ENCODE assay signal across 9 cellular contexts in genomic region chr9:110257971-110258370, GRCh38. TPM values are rescaled to one million over a fixed set of nuclear protein-coding genes. Genes with fewer than 3 reads are reported as not detected.
A peak's percentile ranks its signal among the peaks of the same experiment; 100 is the strongest.
DNase-seq lines count a peak whose midpoint lies in the region; ATAC-seq, FAIRE-seq and TF ChIP-seq lines count a peak whose summit lies in the region.
"Had no signal": no experiment of that assay in that cellular context is flagged by ENCODE, and none has a peak within 500 bp of the region (broad histone marks: within the 10 kb centered on the region; RNA-seq: fewer than 3 reads in every experiment).

No MANE protein-coding gene starts in this region.

- FAIRE-seq in GM12891 (lab: Jason Lieb, UNC) (no peak), small intestine (lab: Jason Lieb, UNC) (no peak)

- intact Hi-C loops in left colon (cut with DNase I, micrococcal nuclease), result no loop called here

- POLR2A ChIA-PET in RWPE1 (lab: Yijun Ruan, JAX; ENCODE audit: low non-redundant PET), result interaction anchor here (1.7 kb wide), 1 partner anchor 12 kb away, joined by 7 read pairs; no protein-coding TSS in a partner anchor

- no peak for ATAC-seq in left colon

- H3K4me1 ChIP-seq in small intestine (ENCODE audit: control insufficient read depth in 2 of 2, insufficient read depth in 1 of 2, low read depth in 1 of 2, low read length in 1 of 2), result peaks cover 11 to 15% of the 10 kb centered on the region in 2 donors

- H3K27ac ChIP-seq in RWPE1, result peak overlapping the region; percentile 94
- peak overlapping the region; percentile 99 for H3K27ac ChIP-seq in small intestine (ENCODE audit: low read depth in 1 of 2, low read length in 1 of 2)
- H3K27ac ChIP-seq in WERI-Rb-1, result no peak overlapping the region

- no peaks in the 10 kb centered on the region for H3K9me3 ChIP-seq in small intestine (ENCODE audit: control insufficient read depth, low read depth)
- H3K9me3 ChIP-seq in WERI-Rb-1 (ENCODE audit: severe bottlenecking), result peaks cover 9% of the 10 kb centered on the region

- 50 to 86% (median 52%) methylated on average over 1 of the region's 1 CpG for WGBS in small intestine, 3 donors

- TF ChIP-seq CTCF in RWPE1 (conservative IDR thresholded peaks at IDR 0.05; ENCODE audit: low read depth), result no peak
- no peak for TF ChIP-seq CTCF in WERI-Rb-1 (IDR thresholded peaks at IDR 0.05; ENCODE audit: low read depth, low read length)

- DNase-seq in GM12891 (ENCODE audit: insufficient read length, low spot score) (no peak), RWPE1 (ENCODE audit: low spot score) (no peak), fibroblast of gingiva (ENCODE audit: low read depth) (peak; percentile 1), small intestine (no peak), WERI-Rb-1 (no peak), cortex of kidney (lab: John Stamatoyannopoulos, UW) (no peak), left colon (no peak)

- H3K27me3 ChIP-seq in small intestine (ENCODE audit: control insufficient read depth in 2 of 2, insufficient read depth in 2 of 2, low read length in 2 of 2) (no peaks in the 10 kb centered on the region), WERI-Rb-1 (ENCODE audit: insufficient read depth, low read depth, severe bottlenecking) (peaks cover 32% of the 10 kb centered on the region)

- CTCF ChIA-PET in RWPE1 (lab: Yijun Ruan, JAX), result interaction anchor here (0.6 to 1.8 kb wide), 3 partner anchors 11 to 143 kb away, joined by 3 to 6 read pairs (median 3); no protein-coding TSS in a partner anchor

- H3K4me3 ChIP-seq in small intestine (ENCODE audit: low read depth in 1 of 2, low read length in 2 of 2), result no peak overlapping the region
- H3K4me3 ChIP-seq in WERI-Rb-1 (ENCODE audit: low read depth, low read length), result no peak overlapping the region

- no peaks in the 10 kb centered on the region for H3K36me3 ChIP-seq in small intestine (ENCODE audit: control insufficient read depth in 2 of 2, insufficient read depth in 2 of 2, low read length in 2 of 2)
- no peaks in the 10 kb centered on the region for H3K36me3 ChIP-seq in WERI-Rb-1

- TF ChIP-seq POLR2A in GM12891 (IDR thresholded peaks at IDR 0.05; ENCODE audit: low read depth, low read length), result no peak

TF ChIP-seq in GM12891, 5 proteins besides CTCF, POLR2A, EP300 and RAD21:
- 0 out of 2 replicates have a peak, but pooled peaks have one; percentile 33 for TF ChIP-seq SPI1 (IDR thresholded peaks at IDR 0.05; ENCODE audit: low read depth, low read length)
- no peak for TF ChIP-seq TAF1 (IDR thresholded peaks at IDR 0.05; ENCODE audit: low read depth, low read length)

RNA-seq across cellular contexts. Expression of gene TXN, which starts 1.7 kb away (rescaled TPM):
- 379 TPM for polyA plus RNA-seq in GM12891 (2012; ENCODE audit: low read depth, missing spikeins)
- polyA plus RNA-seq in small intestine, result 100 to 1,000 TPM; 483 to 881 (median 628) TPM
- 100 to 1,000 TPM; 373 to 609 TPM for total RNA-seq in left colon

RNA-seq across cellular contexts. Expression of gene C9orf152, which starts 50.0 kb away (rescaled TPM):
- not detected for polyA plus RNA-seq in GM12891 (2012; ENCODE audit: low read depth, missing spikeins)
- polyA plus RNA-seq in small intestine, result 10 to 100 TPM in 2 of 3 donors, 1 to 10 TPM in 1; 6.5 to 25.7 (median 12.1) TPM
- total RNA-seq in left colon, result 10 to 100 TPM; 54.3 to 62.0 TPM
- total RNA-seq: H7 had no signal
- polyA plus RNA-seq: IgD-negative memory B cell had no signal
